Comparison of ENCODE assay signal across 25 cellular contexts in genomic region chr2:31270871-31271270, GRCh38. TPM values are rescaled to one million over a fixed set of nuclear protein-coding genes. Genes with fewer than 3 reads are reported as not detected.
A peak's percentile ranks its signal among the peaks of the same experiment; 100 is the strongest.
DNase-seq lines count a peak whose midpoint lies in the region; ATAC-seq and TF ChIP-seq lines count a peak whose summit lies in the region.
"Had no signal": no experiment of that assay in that cellular context is flagged by ENCODE, and none has a peak within 500 bp of the region (broad histone marks: within the 10 kb centered on the region; RNA-seq: fewer than 3 reads in every experiment).

No MANE protein-coding gene starts in this region.

- H3K23ac ChIP-seq in trophoblast cell (ENCODE audit: low read length): no peak overlapping the region

- no peak overlapping the region for H3K14ac ChIP-seq in trophoblast cell (ENCODE audit: low read length)

- H3K4me2 ChIP-seq in GM23248 (ENCODE audit: unreplicated experiment): peak overlapping the region; percentile 34
- peak overlapping the region; percentile 13 for H3K4me2 ChIP-seq in trophoblast cell (ENCODE audit: low read length)
- H3K4me2 ChIP-seq: KMS-11 had no signal

- peaks cover 36% of the 10 kb centered on the region for H3K79me1 ChIP-seq in trophoblast cell (ENCODE audit: low read length)

- H2BK5ac ChIP-seq in trophoblast cell (ENCODE audit: low read depth, low read length, poor library complexity): peak overlapping the region; percentile 86

- intact Hi-C loops in body of pancreas (cut with DNase I): no loop called here

- H3K27ac Mint-ChIP-seq in activated T-cell treated with anti-CD3 and anti-CD28 coated beads, Interleukin-2, amount 50 U/mL, for 24 hours: no peak overlapping the region
- H3K27ac Mint-ChIP-seq: natural killer cell had no signal

- H3K18ac ChIP-seq in trophoblast cell (ENCODE audit: low read length): no peak overlapping the region

- 90 to 95% methylated on average over 7 of the region's 7 CpGs for WGBS in GM23248 (ENCODE audit: low coverage in 1 of 2, low lambda C conversion rate in 2 of 2, missing lambda C conversion rate in 2 of 2), 2 experiments
- WGBS in trophoblast cell (ENCODE audit: extremely low coverage, insufficient coverage, insufficient read length): no CpG with 5 or more reads among the region's 7 CpGs
- WGBS in body of pancreas, 2 donors: 68 to 71% methylated on average over 7 of the region's 7 CpGs

- no peak overlapping the region for H3K4me3 Mint-ChIP-seq in activated T-cell treated with anti-CD3 and anti-CD28 coated beads, Interleukin-2, amount 50 U/mL, for 24 hours
- H3K4me3 Mint-ChIP-seq: activated T-cell treated with anti-CD3 and anti-CD28 coated beads, Interleukin-2, amount 50 U/mL, for 4 hours; natural killer cell had no signal

- H3K36me3 ChIP-seq in GM23248 (ENCODE audit: low read depth): no peaks in the 10 kb centered on the region
- no peaks in the 10 kb centered on the region for H3K36me3 ChIP-seq in adipocyte (ENCODE audit: control insufficient read depth, insufficient read depth, low read length, severe bottlenecking)
- peaks cover 17 to 19% of the 10 kb centered on the region in 2 experiments for H3K36me3 ChIP-seq in trophoblast cell (ENCODE audit: control insufficient read depth in 1 of 2, insufficient read depth in 2 of 2, low read length in 2 of 2)
- no peaks in the 10 kb centered on the region for H3K36me3 ChIP-seq in body of pancreas (replicated peaks in 1 of 2; ENCODE audit: insufficient read depth in 1 of 2, low read depth in 2 of 2)
- H3K36me3 ChIP-seq: ovary had no signal

- H2AFZ ChIP-seq in GM23248: no peak overlapping the region
- H2AFZ ChIP-seq in trophoblast cell (ENCODE audit: insufficient read depth, low read length, poor library complexity): no peak overlapping the region

- H4K8ac ChIP-seq in trophoblast cell (ENCODE audit: low read depth, low read length): no peak overlapping the region

- in situ Hi-C loops in GM23248 (cut with MboI): no loop called here

- H3K27me3 ChIP-seq in GM23248 (replicated peaks; ENCODE audit: insufficient read depth) (no peaks in the 10 kb centered on the region), adipocyte (replicated peaks; ENCODE audit: control insufficient read depth, insufficient read depth, low read length) (peaks cover 5% of the 10 kb centered on the region), trophoblast cell (ENCODE audit: insufficient read depth, low read length) (no peaks in the 10 kb centered on the region), body of pancreas (no peaks in the 10 kb centered on the region)
- H3K27me3 ChIP-seq: BLaER1 treated with 17β-estradiol and CSF1 and Interleukin-3, amounts not matched to agents 10 nM and 100 nM; ovary had no signal

- peaks cover 3% of the 10 kb centered on the region for H3K36me3 Mint-ChIP-seq in activated T-cell treated with anti-CD3 and anti-CD28 coated beads, Interleukin-2, amount 50 U/mL, for 24 hours (ENCODE audit: low read depth)
- H3K36me3 Mint-ChIP-seq: natural killer cell had no signal

- H3K9ac ChIP-seq in GM23248 (no peak overlapping the region), adipocyte (ENCODE audit: low read length) (no peak overlapping the region), trophoblast cell (ENCODE audit: low read length) (no peak overlapping the region)
- H3K9ac ChIP-seq: BLaER1 treated with 17β-estradiol and CSF1 and Interleukin-3, amounts not matched to agents 10 nM and 100 nM; KMS-11 had no signal

- peak overlapping the region; percentile 72 for H2BK120ac ChIP-seq in trophoblast cell (ENCODE audit: insufficient read depth, low read length, poor library complexity)

- H3F3A ChIP-seq in GM23248 (ENCODE audit: insufficient read depth): peaks cover 39% of the 10 kb centered on the region

- DNase-seq in GM23248 (no peak), adipocyte (ENCODE audit: low read depth) (peak; percentile 48), fibroblast of peridontal ligament (ENCODE audit: extremely low read depth) (peak; percentile 62), trophoblast cell (peak; percentile 88 to 99), SKM-1 (lab: John Stamatoyannopoulos, UW; ENCODE audit: unreplicated experiment) (no peak), body of pancreas (no peak)
- no peak for DNase-seq in activated T-cell treated with anti-CD3 and anti-CD28 coated beads, Interleukin-2, amount 50 U/mL, for 24 hours
- DNase-seq: activated CD4-positive, alpha-beta T cell treated with anti-CD3 and anti-CD28 coated beads for 4 hours; activated gamma-delta T cell treated with Interleukin-2 at 50 U/mL for 16 hours; activated T-cell treated with anti-CD3 and anti-CD28 coated beads, Interleukin-2, amount 50 U/mL, for 4 hours; Caco-2; effector CD4-positive, alpha-beta T cell; erythroblast; hypothalamus; natural killer cell; NCI-H1436 treated with DMSO at 0.1 percent for 48 hours; NCI-H82; ovary; stimulated activated CD8-positive, alpha-beta memory T cell treated with anti-CD3 and anti-CD28 coated beads, Interleukin-4, amount 100 ng/mL, for 48 hours had no signal

- H3K9me3 ChIP-seq in GM23248 (ENCODE audit: low read depth): no peaks in the 10 kb centered on the region
- H3K9me3 ChIP-seq in adipocyte (ENCODE audit: control insufficient read depth, low read length): no peaks in the 10 kb centered on the region
- no peaks in the 10 kb centered on the region for H3K9me3 ChIP-seq in trophoblast cell (ENCODE audit: insufficient read depth, low read depth, low read length)
- no peaks in the 10 kb centered on the region for H3K9me3 ChIP-seq in body of pancreas
- H3K9me3 ChIP-seq: BLaER1 treated with 17β-estradiol and CSF1 and Interleukin-3, amounts not matched to agents 10 nM and 100 nM; Caco-2; ovary had no signal

- H2BK12ac ChIP-seq in trophoblast cell (ENCODE audit: low read length): no peak overlapping the region

- H3K9me2 ChIP-seq in GM23248 (ENCODE audit: insufficient read depth): no peaks in the 10 kb centered on the region

- H3K4me1 ChIP-seq in GM23248 (ENCODE audit: insufficient read depth) (peaks cover 24% of the 10 kb centered on the region), adipocyte (ENCODE audit: control insufficient read depth, insufficient read depth, low read length) (peaks cover 7% of the 10 kb centered on the region), trophoblast cell (ENCODE audit: control insufficient read depth in 1 of 2, insufficient read depth in 2 of 2, low read length in 2 of 2) (peaks cover 21 to 34% of the 10 kb centered on the region in 2 experiments), body of pancreas (no peaks in the 10 kb centered on the region)
- H3K4me1 ChIP-seq: Caco-2 had no signal

- ATAC-seq in GM19467 (IDR thresholded peaks at IDR 0.05; ENCODE audit: unreplicated experiment) (no peak), body of pancreas (no peak)
- ATAC-seq: activated T-cell treated with anti-CD3 and anti-CD28 coated beads, Interleukin-2, amount 50 U/mL, for 4 hours; HCT116; natural killer cell had no signal

- H4K91ac ChIP-seq in trophoblast cell (ENCODE audit: low read depth, low read length): peak overlapping the region; percentile 88

- no peak overlapping the region for H2AK5ac ChIP-seq in trophoblast cell (ENCODE audit: low read length)

- TF ChIP-seq POLR2A in body of pancreas (IDR thresholded peaks at IDR 0.05): no peak

- H3K4ac ChIP-seq in trophoblast cell (ENCODE audit: low read depth, low read length): no peak overlapping the region

- H3K27me3 Mint-ChIP-seq in activated T-cell treated with anti-CD3 and anti-CD28 coated beads, Interleukin-2, amount 50 U/mL, for 24 hours: peaks cover 12% of the 10 kb centered on the region

- no peaks in the 10 kb centered on the region for H3K79me2 ChIP-seq in GM23248 (ENCODE audit: insufficient read depth)
- peaks cover 3% of the 10 kb centered on the region for H3K79me2 ChIP-seq in trophoblast cell (ENCODE audit: control insufficient read depth, insufficient read depth, low read length, poor library complexity)

- H3K4me1 Mint-ChIP-seq in activated T-cell treated with anti-CD3 and anti-CD28 coated beads, Interleukin-2, amount 50 U/mL, for 24 hours (ENCODE audit: low read depth): no peaks in the 10 kb centered on the region
- H3K4me1 Mint-ChIP-seq: natural killer cell had no signal

- H3K4me3 ChIP-seq in GM23248 (no peak overlapping the region), adipocyte (ENCODE audit: low read length) (no peak overlapping the region), trophoblast cell (ENCODE audit: low read depth, low read length) (no peak overlapping the region), body of pancreas (no peak overlapping the region)
- H3K4me3 ChIP-seq: BLaER1 treated with 17β-estradiol and CSF1 and Interleukin-3, amounts not matched to agents 10 nM and 100 nM; ovary; skin epidermis had no signal

- no peak for TF ChIP-seq CTCF in body of pancreas (IDR thresholded peaks at IDR 0.05)

- H3K9me3 Mint-ChIP-seq in activated T-cell treated with anti-CD3 and anti-CD28 coated beads, Interleukin-2, amount 50 U/mL, for 24 hours: no peaks in the 10 kb centered on the region
- H3K9me3 Mint-ChIP-seq: activated T-cell treated with anti-CD3 and anti-CD28 coated beads, Interleukin-2, amount 50 U/mL, for 4 hours; natural killer cell had no signal

- no peak overlapping the region for H4K12ac ChIP-seq in trophoblast cell (ENCODE audit: low read depth, low read length)

- H4K20me1 ChIP-seq in GM23248 (ENCODE audit: insufficient read depth): no peaks in the 10 kb centered on the region
- H4K20me1 ChIP-seq: BLaER1 treated with 17β-estradiol and CSF1 and Interleukin-3, amounts not matched to agents 10 nM and 100 nM had no signal

- no peak overlapping the region for H3K27ac ChIP-seq in GM23248
- peak overlapping the region; percentile 94 for H3K27ac ChIP-seq in trophoblast cell (ENCODE audit: low read depth, low read length)
- H3K27ac ChIP-seq in body of pancreas: no peak overlapping the region
- H3K27ac ChIP-seq: BLaER1 treated with 17β-estradiol and CSF1 and Interleukin-3, amounts not matched to agents 10 nM and 100 nM; KMS-11; ovary; skin epidermis had no signal

RNA-seq across cellular contexts. Expression of gene EHD3, which starts 36.9 kb away (rescaled TPM):
- 31.7 and 33.6 TPM in 2 replicates for total RNA-seq in GM23248 (2014; rRNA removed; shearing (Covaris generic))
- polyA plus RNA-seq in GM23248 (2016; fragmentation: Nextera tagmentation; extraction: Ambion mirVana): 25.9 and 27.1 TPM in 2 replicates
- polyA plus RNA-seq in trophoblast cell (2013): 26.5 and 29.5 TPM in 2 replicates
- 1 to 10 TPM in 1 of 2 donors, under 1 TPM in 1; 0.99 to 2.3 TPM for total RNA-seq in body of pancreas
- total RNA-seq: Caco-2 had no signal

RNA-seq across cellular contexts. Expression of gene CAPN14, which starts 53.6 kb away (rescaled TPM):
- 0.11 TPM in 1 of 2 replicates, not detected in the other for total RNA-seq in GM23248 (2014; rRNA removed; shearing (Covaris generic))
- polyA plus RNA-seq in GM23248 (2016; fragmentation: Nextera tagmentation; extraction: Ambion mirVana): 0.06 TPM in 1 of 2 replicates, not detected in the other
- polyA plus RNA-seq in trophoblast cell (2013): 0.64 and 0.81 TPM in 2 replicates
- total RNA-seq in body of pancreas: not detected
- polyA plus RNA-seq: liver had no signal

Comparison
In these comparisons a context has a peak if more than half of its experiments do, and no peak if none do; other contexts are left out.
1. DNase-seq: peak in adipocyte (single experiment), fibroblast of peridontal ligament (single experiment) and trophoblast cell (2 of 2); none in GM23248 (single experiment), SKM-1 (single experiment), activated T-cell treated with anti-CD3 and anti-CD28 coated beads, Interleukin-2, amount 50 U/mL, for 24 hours (single experiment) and body of pancreas (0 of 4).